Comparison of ENCODE assay signal across 19 cellular contexts in genomic region chr14:64792871-64793560, GRCh38.
DNase-seq lines count a peak whose midpoint lies in the region; ATAC-seq, FAIRE-seq and TF ChIP-seq lines count a peak whose summit lies in the region.
"Had no signal": no experiment of that assay in that cellular context is flagged by ENCODE, and none has a peak within 500 bp of the region (broad histone marks: within the 10 kb centered on the region; RNA-seq: fewer than 3 reads in every experiment).

No MANE protein-coding gene starts in this region.

- H2BK120ac ChIP-seq in neuronal stem cell (ENCODE audit: low read depth, low read length), result no peak overlapping the region

- H2BK12ac ChIP-seq in neuronal stem cell (ENCODE audit: low read length), result peak overlapping the region; percentile 53

- WGBS in neuronal stem cell (ENCODE audit: extremely low coverage in 2 of 2, insufficient read length in 2 of 2, insufficient replicate concordance in 1 of 2), 2 donors, result no CpG with 5 or more reads among the region's 26 CpGs
- WGBS in psoas muscle, 3 donors, result 86 to 90% (median 88%) methylated on average over 26 of the region's 26 CpGs

- H3K27ac Mint-ChIP-seq in T-helper 17 cell, result peak overlapping the region; percentile 27
- H3K27ac Mint-ChIP-seq: CD4-positive, alpha-beta memory T cell; GM23338; HFFc6 had no signal

- peak overlapping the region; percentile 14 for H3K23ac ChIP-seq in neuronal stem cell (ENCODE audit: low read depth, low read length, poor library complexity)

- no peak overlapping the region for H2BK15ac ChIP-seq in neuronal stem cell (ENCODE audit: low read length)

- H3K9ac ChIP-seq in neuronal stem cell (ENCODE audit: low read depth, low read length, poor library complexity), result no peak overlapping the region

- H3K4me3 ChIP-seq in bronchial epithelial cell (ENCODE audit: low read depth, low read length) (no peak overlapping the region), neuronal stem cell (ENCODE audit: low read length in 2 of 2) (no peak overlapping the region), psoas muscle (no peak overlapping the region)
- H3K4me3 ChIP-seq: GM23338, HAP-1 had no signal

- peak overlapping the region; percentile 57 for H2AK5ac ChIP-seq in neuronal stem cell (ENCODE audit: low read depth, low read length)

- no peaks in the 10 kb centered on the region for H3K4me1 Mint-ChIP-seq in T-helper 17 cell
- H3K4me1 Mint-ChIP-seq: CD4-positive, alpha-beta memory T cell had no signal

- peaks cover 0 to 14% of the 10 kb centered on the region in 2 donors for H3K4me1 ChIP-seq in neuronal stem cell (ENCODE audit: control insufficient read depth in 2 of 2, insufficient read depth in 1 of 2, low read depth in 1 of 2, low read length in 2 of 2)
- peaks cover 16% of the 10 kb centered on the region for H3K4me1 ChIP-seq in psoas muscle
- H3K4me1 ChIP-seq: HAP-1 had no signal

- H3K4me3 Mint-ChIP-seq in T-helper 17 cell, result no peak overlapping the region
- H3K4me3 Mint-ChIP-seq: GM23338, HFFc6 had no signal

- DNase-seq in T-helper 17 cell (no peak), bronchial epithelial cell (ENCODE audit: low read depth) (no peak), neuronal stem cell (ENCODE audit: low spot score) (no peak), urothelium cell line (ENCODE audit: low spot score) (no peak), psoas muscle (no peak), Right ventricle myocardium inferior (ENCODE audit: missing footprints) (no peak)
- DNase-seq: Calu3; CD4-positive, alpha-beta memory T cell; COR-L47; DMS53; GF-D8; HFFc6 had no signal

- no peaks in the 10 kb centered on the region for H3K9me3 ChIP-seq in T-helper 17 cell (ENCODE audit: control insufficient read depth, low read length, poor library complexity, severe bottlenecking)
- H3K9me3 ChIP-seq in neuronal stem cell (replicated peaks in 1 of 2; ENCODE audit: control insufficient read depth in 2 of 2, insufficient read depth in 1 of 2, low read depth in 1 of 2, low read length in 2 of 2), result peaks cover 0 to 2% of the 10 kb centered on the region in 2 donors
- no peaks in the 10 kb centered on the region for H3K9me3 ChIP-seq in psoas muscle
- H3K9me3 ChIP-seq: HAP-1 had no signal

- peak overlapping the region; percentile 11 for H3K14ac ChIP-seq in neuronal stem cell (ENCODE audit: low read length)

- H4K91ac ChIP-seq in neuronal stem cell (ENCODE audit: low read depth, low read length, poor library complexity), result no peak overlapping the region

- no peak for TF ChIP-seq CTCF in bronchial epithelial cell (IDR thresholded peaks at IDR 0.05; ENCODE audit: insufficient read depth, low read length, severe bottlenecking)
- TF ChIP-seq CTCF in psoas muscle (IDR thresholded peaks at IDR 0.05), result no peak

- no peak for ATAC-seq in T-helper 17 cell
- no peak for ATAC-seq in GM21447 (IDR thresholded peaks at IDR 0.05; ENCODE audit: unreplicated experiment)
- no peak for ATAC-seq in GM18517 (IDR thresholded peaks at IDR 0.05; ENCODE audit: unreplicated experiment)
- no peak for ATAC-seq in psoas muscle
- ATAC-seq in Right ventricle myocardium inferior, result no peak
- ATAC-seq: GM23338 had no signal

- H4K8ac ChIP-seq in neuronal stem cell (ENCODE audit: low read depth, low read length), result no peak overlapping the region

- H3K27me3 ChIP-seq in bronchial epithelial cell (ENCODE audit: control insufficient read depth, insufficient read depth, low read length) (peaks cover 6% of the 10 kb centered on the region), neuronal stem cell (ENCODE audit: control insufficient read depth in 3 of 3, insufficient read depth in 3 of 3, low read depth in 1 of 3, low read length in 3 of 3) (peaks cover 0 to 44% (median 0%) of the 10 kb centered on the region in 3 experiments), psoas muscle (ENCODE audit: insufficient read depth in 3 of 3, low read length in 2 of 3) (no peaks in the 10 kb centered on the region)

- no peak overlapping the region for H3K4ac ChIP-seq in neuronal stem cell (ENCODE audit: low read length)

- H3K36me3 ChIP-seq in bronchial epithelial cell (ENCODE audit: control insufficient read depth, insufficient read depth, low read length), result no peaks in the 10 kb centered on the region
- H3K36me3 ChIP-seq in neuronal stem cell (replicated peaks in 1 of 2; ENCODE audit: control insufficient read depth in 2 of 2, insufficient read depth in 2 of 2, low read length in 2 of 2), result no peaks in the 10 kb centered on the region
- H3K36me3 ChIP-seq in psoas muscle (ENCODE audit: insufficient read depth in 1 of 2, low read depth in 1 of 2), result peaks cover 0 to 97% of the 10 kb centered on the region in 2 donors
- H3K36me3 ChIP-seq: HAP-1 had no signal

- FAIRE-seq in bronchial epithelial cell (lab: Jason Lieb, UNC) (peak; percentile 79), urothelium cell line (lab: Jason Lieb, UNC) (peak; percentile 88)
- FAIRE-seq: GM12891, GM18507, H54 had no signal

- H3K4me2 ChIP-seq in neuronal stem cell (ENCODE audit: insufficient read depth, low read length, poor library complexity, severe bottlenecking), result no peak overlapping the region
- H3K4me2 ChIP-seq: GM23338 had no signal

- H3K27ac ChIP-seq in neuronal stem cell (replicated peaks; ENCODE audit: low read length) (no peak overlapping the region), psoas muscle (no peak overlapping the region)

- intact Hi-C loops in psoas muscle (cut with DNase I), result no loop called here
- intact Hi-C loops in Right ventricle myocardium inferior (cut with DNase I), result no loop called here

- H3K18ac ChIP-seq in neuronal stem cell (ENCODE audit: low read length), result peak overlapping the region; percentile 32

- H2BK5ac ChIP-seq in neuronal stem cell (ENCODE audit: low read length), result peak overlapping the region; percentile 30

- H2AFZ ChIP-seq in neuronal stem cell (ENCODE audit: low read length), result no peak overlapping the region
- H2AFZ ChIP-seq: GM23338 had no signal

- no peaks in the 10 kb centered on the region for H3K36me3 Mint-ChIP-seq in T-helper 17 cell (ENCODE audit: low read depth)
- H3K36me3 Mint-ChIP-seq: CD4-positive, alpha-beta memory T cell had no signal

- H3K79me1 ChIP-seq in neuronal stem cell (ENCODE audit: low read depth, low read length), result no peaks in the 10 kb centered on the region

- peaks cover 23% of the 10 kb centered on the region for H3K27me3 Mint-ChIP-seq in T-helper 17 cell
